ENCODE assay signal across 10 cellular contexts in genomic region chr5:17267099-17267498, GRCh38.
A peak's percentile ranks its signal among the peaks of the same experiment; 100 is the strongest.
DNase-seq lines count a peak whose midpoint lies in the region; ATAC-seq lines count a peak whose summit lies in the region.
"Had no signal": no experiment of that assay in that cellular context is flagged by ENCODE, and none has a peak within 500 bp of the region (broad histone marks: within the 10 kb centered on the region; RNA-seq: fewer than 3 reads in every experiment).

No MANE protein-coding gene starts in this region.

- peak; percentile 72 for ATAC-seq in GM19035 (IDR thresholded peaks at IDR 0.05; ENCODE audit: unreplicated experiment)
- ATAC-seq in HG02759 (IDR thresholded peaks at IDR 0.05; ENCODE audit: unreplicated experiment): peak; percentile 80
- ATAC-seq in HG03575 (IDR thresholded peaks at IDR 0.05; ENCODE audit: extremely low read depth, insufficient number of reproducible peaks, low FRiP score, unreplicated experiment): peak; percentile 55

- DNase-seq in retina (peak; percentile 25), COLO668 (lab: John Stamatoyannopoulos, UW; ENCODE audit: unreplicated experiment) (no peak), putamen (ENCODE audit: low spot score) (no peak), MV-4-11 (lab: John Stamatoyannopoulos, UW) (no peak)
- DNase-seq in effector CD8-positive, alpha-beta T cell (lab: John Stamatoyannopoulos, UW): no peak
- DNase-seq: activated T-cell treated with anti-CD3 and anti-CD28 coated beads for 4 hours, NCI-H187 treated with DMSO at 0.1 percent for 48 hours had no signal
